Comparison of ENCODE assay signal across 37 cellular contexts in genomic region chr14:52439476-52439875, GRCh38.
"Had no signal": no experiment of that assay in that cellular context is flagged by ENCODE, and none has a peak within 500 bp of the region (broad histone marks: within the 10 kb centered on the region; RNA-seq: fewer than 3 reads in every experiment).

No MANE protein-coding gene starts in this region.

- H3K4me1 Mint-ChIP-seq: activated CD4-positive, alpha-beta T cell treated with anti-CD3 and anti-CD28 coated beads for 36 hours; activated T-helper 17 cell treated with anti-CD3 and anti-CD28 coated beads, Interleukin-2, amount 50 U/mL, for 72 hours; WTC11 had no signal

- H3K27me3 Mint-ChIP-seq: activated CD4-positive, alpha-beta memory T cell treated with anti-CD3 and anti-CD28 coated beads for 36 hours; activated CD4-positive, alpha-beta T cell treated with anti-CD3 and anti-CD28 coated beads for 36 hours; activated CD8-positive, alpha-beta T cell treated with anti-CD3 and anti-CD28 coated beads for 36 hours; activated naive CD8-positive, alpha-beta T cell treated with anti-CD3 and anti-CD28 coated beads for 36 hours; activated T-helper 17 cell treated with anti-CD3 and anti-CD28 coated beads, Interleukin-2, amount 50 U/mL, for 72 hours had no signal

- FAIRE-seq: astrocyte had no signal

- H3K36me3 ChIP-seq: brain microvascular endothelial cell, breast epithelium had no signal

- H3K27ac Mint-ChIP-seq: activated CD4-positive, alpha-beta memory T cell treated with anti-CD3 and anti-CD28 coated beads for 36 hours; activated CD4-positive, alpha-beta T cell treated with anti-CD3 and anti-CD28 coated beads for 36 hours; activated CD8-positive, alpha-beta T cell treated with anti-CD3 and anti-CD28 coated beads for 36 hours; activated naive CD4-positive, alpha-beta T cell treated with anti-CD3 and anti-CD28 coated beads for 36 hours; activated naive CD4-positive, alpha-beta T cell treated with anti-CD3 and anti-CD28 coated beads, Interleukin-2, amount 50 U/mL, for 72 hours; activated naive CD8-positive, alpha-beta T cell treated with anti-CD3 and anti-CD28 coated beads for 36 hours; activated T-cell treated with anti-CD3 and anti-CD28 coated beads, Interleukin-2, amount 50 U/mL, for 72 hours; activated T-helper 1 cell treated with anti-CD3 and anti-CD28 coated beads, Interleukin-12 subunit alpha, Interleukin-12 subunit beta, Interleukin-2, Interleukin-4 antibody, amounts not matched to agents 30 ng/mL and 10 ng/mL and 1 ng/mL, durations not matched to agents 14 hours and 24 hours and 36 hours; activated T-helper 17 cell treated with anti-CD3 and anti-CD28 coated beads, Interleukin-2, amount 50 U/mL, for 72 hours; T-helper 1 cell treated with Interleukin-12 subunit alpha and Interleukin-12 subunit beta and Interleukin-4 antibody, amounts not matched to agents 30 μg/mL and 1 μg/mL, for 36 hours; T-helper 2 cell treated with Interferon-gamma antibody and Interleukin-4, amounts not matched to agents 5 μg/mL and 100 μg/mL, for 36 hours; WTC11 had no signal

- H3K4me1 ChIP-seq: adrenal gland, body of pancreas, breast epithelium had no signal

- H3K4me3 Mint-ChIP-seq: activated CD4-positive, alpha-beta memory T cell treated with anti-CD3 and anti-CD28 coated beads for 36 hours; activated CD4-positive, alpha-beta T cell treated with anti-CD3 and anti-CD28 coated beads for 36 hours; activated CD8-positive, alpha-beta T cell treated with anti-CD3 and anti-CD28 coated beads for 36 hours; activated naive CD4-positive, alpha-beta T cell treated with anti-CD3 and anti-CD28 coated beads for 36 hours; activated naive CD8-positive, alpha-beta T cell treated with anti-CD3 and anti-CD28 coated beads for 36 hours; activated T-cell treated with anti-CD3 and anti-CD28 coated beads, Interleukin-2, amount 50 U/mL, for 4 hours; activated T-cell treated with anti-CD3 and anti-CD28 coated beads, Interleukin-2, amount 50 U/mL, for 72 hours; activated T-helper 1 cell treated with anti-CD3 and anti-CD28 coated beads, Interleukin-12 subunit alpha, Interleukin-12 subunit beta, Interleukin-2, Interleukin-4 antibody, amounts not matched to agents 30 ng/mL and 10 ng/mL and 1 ng/mL, durations not matched to agents 14 hours and 24 hours and 36 hours; activated T-helper 17 cell treated with anti-CD3 and anti-CD28 coated beads, Interleukin-2, amount 50 U/mL, for 72 hours; T-helper 1 cell treated with Interleukin-12 subunit alpha and Interleukin-12 subunit beta and Interleukin-4 antibody, amounts not matched to agents 30 μg/mL and 1 μg/mL, for 36 hours; T-helper 2 cell treated with Interferon-gamma antibody and Interleukin-4, amounts not matched to agents 5 μg/mL and 100 μg/mL, for 36 hours; WTC11 had no signal

- H3K36me3 Mint-ChIP-seq: WTC11 had no signal

- H3K9me3 ChIP-seq: adrenal gland, body of pancreas, breast epithelium had no signal

- H3K9me3 Mint-ChIP-seq: activated CD4-positive, alpha-beta memory T cell treated with anti-CD3 and anti-CD28 coated beads for 36 hours; activated CD8-positive, alpha-beta T cell treated with anti-CD3 and anti-CD28 coated beads for 36 hours; activated naive CD4-positive, alpha-beta T cell treated with anti-CD3 and anti-CD28 coated beads for 36 hours; activated naive CD4-positive, alpha-beta T cell treated with anti-CD3 and anti-CD28 coated beads, Interleukin-2, amount 50 U/mL, for 72 hours; activated naive CD8-positive, alpha-beta T cell treated with anti-CD3 and anti-CD28 coated beads for 36 hours; activated T-cell treated with anti-CD3 and anti-CD28 coated beads, Interleukin-2, amount 50 U/mL, for 4 hours; activated T-cell treated with anti-CD3 and anti-CD28 coated beads, Interleukin-2, amount 50 U/mL, for 72 hours; activated T-helper 1 cell treated with anti-CD3 and anti-CD28 coated beads, Interleukin-12 subunit alpha, Interleukin-12 subunit beta, Interleukin-2, Interleukin-4 antibody, amounts not matched to agents 30 ng/mL and 10 ng/mL and 1 ng/mL, durations not matched to agents 14 hours and 24 hours and 36 hours; activated T-helper 17 cell treated with anti-CD3 and anti-CD28 coated beads, Interleukin-2, amount 50 U/mL, for 72 hours; T-helper 1 cell treated with Interleukin-12 subunit alpha and Interleukin-12 subunit beta and Interleukin-4 antibody, amounts not matched to agents 30 μg/mL and 1 μg/mL, for 36 hours; T-helper 2 cell treated with Interferon-gamma antibody and Interleukin-4, amounts not matched to agents 5 μg/mL and 100 μg/mL, for 36 hours; WTC11 had no signal

- H3K4me3 ChIP-seq: adrenal gland, body of pancreas, breast epithelium had no signal

- H3K27ac ChIP-seq: adrenal gland, body of pancreas, brain microvascular endothelial cell, breast epithelium, WERI-Rb-1 had no signal

- H3K27me3 ChIP-seq: adrenal gland, body of pancreas, brain microvascular endothelial cell, breast epithelium had no signal

- DNase-seq: activated CD4-positive, alpha-beta memory T cell treated with anti-CD3 and anti-CD28 coated beads for 36 hours; activated CD4-positive, alpha-beta T cell treated with anti-CD3 and anti-CD28 coated beads for 1 hour; activated CD4-positive, alpha-beta T cell treated with anti-CD3 and anti-CD28 coated beads for 36 hours; activated CD4-positive, alpha-beta T cell treated with anti-CD3 and anti-CD28 coated beads for 48 hours; activated CD4-positive, alpha-beta T cell treated with anti-CD3 and anti-CD28 coated beads, Interleukin-2, amount 50 U/mL, for 1 hour; activated CD4-positive, alpha-beta T cell treated with anti-CD3 and anti-CD28 coated beads, Interleukin-2, amount 50 U/mL, for 4 hours; activated CD4-positive, CD25-positive, alpha-beta regulatory T cell; activated CD8-positive, alpha-beta memory T cell treated with anti-CD3 and anti-CD28 coated beads, Interleukin-2, amount 50 U/mL, for 4 hours; activated CD8-positive, alpha-beta T cell treated with anti-CD3 and anti-CD28 coated beads for 36 hours; activated effector memory CD4-positive, alpha-beta T cell treated with anti-CD3 and anti-CD28 coated beads, Interleukin-2, amount 50 U/mL, for 16 hours; activated gamma-delta T cell treated with Interleukin-2 at 50 U/mL for 16 hours; activated naive CD4-positive, alpha-beta T cell; activated naive CD4-positive, alpha-beta T cell treated with anti-CD3 and anti-CD28 coated beads for 36 hours; activated naive CD4-positive, alpha-beta T cell treated with anti-CD3 and anti-CD28 coated beads, Interleukin-2, amount 50 U/mL, for 16 hours; activated naive CD8-positive, alpha-beta T cell treated with anti-CD3 and anti-CD28 coated beads for 36 hours; activated T-cell treated with anti-CD3 and anti-CD28 coated beads for 4 hours; activated T-cell treated with anti-CD3 and anti-CD28 coated beads, Interleukin-2, amount 50 U/mL, for 1 hour; activated T-cell treated with anti-CD3 and anti-CD28 coated beads, Interleukin-2, amount 50 U/mL, for 4 hours; activated T-cell treated with anti-CD3 and anti-CD28 coated beads, Interleukin-2, amount 50 U/mL, for 72 hours; adrenal gland; amniotic stem cell; aorta; body of pancreas; brain microvascular endothelial cell; central memory CD4-positive, alpha-beta T cell; T-helper 1 cell; T-helper 2 cell; T-helper 9 cell; WERI-Rb-1 had no signal
